ENCODE assay signal across 23 cellular contexts in the genomic region with DNA sequence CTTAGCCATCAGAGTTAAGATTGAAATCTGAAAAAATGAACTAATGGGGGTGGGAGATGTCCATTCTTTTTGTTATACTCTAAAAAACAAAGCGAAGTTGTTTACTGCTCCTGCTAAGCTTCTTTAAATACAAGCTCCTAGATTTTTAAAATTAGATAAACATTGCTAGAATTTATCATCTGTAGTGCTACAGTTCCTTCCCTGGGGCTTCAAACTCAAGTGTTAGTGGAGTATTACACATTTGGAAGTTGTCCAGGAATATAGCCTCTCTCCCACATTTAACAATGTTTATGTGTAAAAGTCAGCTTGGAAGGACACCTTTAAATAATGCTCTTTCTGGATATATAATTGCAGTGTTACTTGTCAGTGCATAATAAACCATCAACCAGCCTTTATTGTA.
"Had no signal": no experiment of that assay in that cellular context is flagged by ENCODE, and none has a peak within 500 bp of the region (broad histone marks: within the 10 kb centered on the region; RNA-seq: fewer than 3 reads in every experiment).

No MANE protein-coding gene starts in this region.

- ATAC-seq: activated CD4-positive, alpha-beta T cell treated with anti-CD3 and anti-CD28 coated beads for 36 hours; gastroesophageal sphincter; heart left ventricle had no signal

- DNase-seq: activated CD4-positive, alpha-beta memory T cell treated with anti-CD3 and anti-CD28 coated beads for 36 hours; activated CD4-positive, alpha-beta T cell treated with anti-CD3 and anti-CD28 coated beads for 36 hours; activated naive CD8-positive, alpha-beta T cell treated with anti-CD3 and anti-CD28 coated beads for 36 hours; amniotic stem cell; effector CD8-positive, alpha-beta T cell; heart left ventricle; immature natural killer cell; kidney glomerular epithelial cell; left ventricle myocardium inferior; mammary epithelial cell; midbrain; nephron progenitor cell; nucleus accumbens; posterior cingulate gyrus; stimulated activated CD4-positive, alpha-beta T cell treated with anti-CD3 and anti-CD28 coated beads, Interleukin-12 subunit alpha, Interleukin-12 subunit beta, amount 100 ng/mL, for 4 hours; stimulated activated CD4-positive, alpha-beta T cell treated with anti-CD3 and anti-CD28 coated beads, Interleukin-1b, Interleukin-23, amount 100 ng/mL, for 48 hours; stimulated activated CD8-positive, alpha-beta memory T cell treated with anti-CD3 and anti-CD28 coated beads, Interleukin-4, amount 100 ng/mL, for 48 hours; stimulated activated naive CD4-positive, alpha-beta T cell; substantia nigra; tibial artery had no signal

- H3K9me3 ChIP-seq: esophagus muscularis mucosa, gastroesophageal sphincter, left ventricle myocardium inferior, tibial artery had no signal

- H3K4me1 ChIP-seq: tibial artery had no signal

- H3K4me3 ChIP-seq: cardiac muscle cell, esophagus muscularis mucosa, gastroesophageal sphincter, heart left ventricle, left ventricle myocardium inferior, tibial artery had no signal

- H3K36me3 ChIP-seq: cardiac muscle cell, esophagus muscularis mucosa, gastroesophageal sphincter, left ventricle myocardium inferior, tibial artery had no signal

- H3K27me3 ChIP-seq: cardiac muscle cell, esophagus muscularis mucosa, gastroesophageal sphincter, heart left ventricle, tibial artery had no signal

- H3K27ac ChIP-seq: cardiac muscle cell, esophagus muscularis mucosa, gastroesophageal sphincter, heart left ventricle, left ventricle myocardium inferior, tibial artery had no signal
